10 cellular contexts compared by ENCODE assay signal in the genomic region with DNA sequence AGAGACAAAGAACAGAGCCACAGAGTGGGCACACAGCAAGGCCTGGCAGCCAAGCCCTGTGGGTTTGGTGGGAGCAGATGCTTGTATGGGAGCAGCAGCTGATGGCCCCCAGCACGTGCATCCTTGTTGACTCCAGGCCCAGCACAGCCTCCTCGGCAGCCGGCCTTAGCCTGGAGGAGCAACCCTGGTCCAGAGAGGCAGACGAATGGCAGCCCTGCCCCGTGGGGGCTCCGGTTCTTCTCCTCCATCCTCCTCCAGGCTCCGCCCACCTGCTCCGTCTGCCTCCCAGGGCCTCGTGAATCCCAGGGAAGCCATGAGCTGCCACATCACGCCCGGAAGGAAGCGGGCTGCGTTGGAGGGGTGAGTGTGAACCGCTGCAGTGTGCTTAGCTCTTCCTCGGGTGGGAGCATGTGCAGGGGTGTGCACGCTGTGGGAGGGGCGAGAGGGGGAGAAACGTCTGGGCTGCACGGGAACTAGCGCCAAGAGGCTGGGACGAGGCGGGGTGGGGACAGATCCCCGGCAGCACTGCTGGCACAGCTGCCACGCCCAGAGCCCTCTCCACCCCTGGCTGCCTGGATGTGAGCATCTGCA. TPM values are rescaled to one million over a fixed set of nuclear protein-coding genes. Genes with fewer than 3 reads are reported as not detected.
A peak's percentile ranks its signal among the peaks of the same experiment; 100 is the strongest.
DNase-seq lines count a peak whose midpoint lies in the region; ATAC-seq and TF ChIP-seq lines count a peak whose summit lies in the region.
"Had no signal": no experiment of that assay in that cellular context is flagged by ENCODE, and none has a peak within 500 bp of the region (broad histone marks: within the 10 kb centered on the region; RNA-seq: fewer than 3 reads in every experiment).

No MANE protein-coding gene starts in this region.

- H3K4me1 Mint-ChIP-seq in osteocyte (ENCODE audit: unreplicated experiment), result peaks cover 28% of the 10 kb centered on the region

- H3K27ac Mint-ChIP-seq in osteocyte (ENCODE audit: unreplicated experiment), result no peak overlapping the region

- H3K36me3 Mint-ChIP-seq in osteocyte (ENCODE audit: unreplicated experiment), result no peaks in the 10 kb centered on the region

- H3K4me3 ChIP-seq in fibroblast of villous mesenchyme (ENCODE audit: low read depth, low read length), result peak overlapping the region; percentile 12
- H3K4me3 ChIP-seq: A549, HAP-1 had no signal

- peaks cover 43% of the 10 kb centered on the region for H3K27me3 Mint-ChIP-seq in osteocyte (ENCODE audit: unreplicated experiment)

- TF ChIP-seq CTCF in fibroblast of villous mesenchyme (IDR thresholded peaks at IDR 0.05; ENCODE audit: insufficient read depth, low read depth, low read length), result no peak
- no peak for TF ChIP-seq CTCF in osteocyte (IDR thresholded peaks at IDR 0.05)

- peak; percentile 45 for DNase-seq in NCI-H2227 (lab: John Stamatoyannopoulos, UW; ENCODE audit: unreplicated experiment)
- no peak for DNase-seq in NCI-H2227 treated with DMSO at 0.1 percent for 48 hours (lab: John Stamatoyannopoulos, UW)
- peak; percentile 88 for DNase-seq in NCI-H446 treated with DMSO at 0.1 percent for 48 hours (lab: John Stamatoyannopoulos, UW)
- DNase-seq in fibroblast of villous mesenchyme (ENCODE audit: low read depth), result no peak
- DNase-seq in putamen (ENCODE audit: low spot score), result peak; percentile 86
- DNase-seq in osteocyte (ENCODE audit: extremely low spot score, unreplicated experiment), result no peak
- no peak for DNase-seq in KG1 (lab: John Stamatoyannopoulos, UW)

- H3K9me3 Mint-ChIP-seq in osteocyte (ENCODE audit: unreplicated experiment), result no peaks in the 10 kb centered on the region

- H3K4me3 Mint-ChIP-seq in osteocyte (ENCODE audit: unreplicated experiment), result no peak overlapping the region

- ATAC-seq in GM21515 (IDR thresholded peaks at IDR 0.05; ENCODE audit: unreplicated experiment), result no peak
- ATAC-seq: A549 had no signal

RNA-seq across cellular contexts. Expression of gene JAM3, which starts 36.3 kb away (rescaled TPM):
- total RNA-seq in fibroblast of villous mesenchyme (39.6 and 48.8 TPM in 2 replicates), osteocyte (170 and 177 TPM in 2 replicates)

Comparison
In these comparisons a context has a peak if more than half of its experiments do, and no peak if none do; other contexts are left out.
1. DNase-seq: peak in NCI-H2227 (single experiment), NCI-H446 treated with DMSO at 0.1 percent for 48 hours (single experiment) and putamen (single experiment); none in NCI-H2227 treated with DMSO at 0.1 percent for 48 hours (single experiment), fibroblast of villous mesenchyme (single experiment), osteocyte (single experiment) and KG1 (single experiment).